1 cellular context compared by ENCODE assay signal in genomic region chr1:206772228-206773002, GRCh38.
TF ChIP-seq lines count a peak whose summit lies in the region.

IL10 (minus strand) TSS chr1:206772494; CDS start chr1:206772435, 59 bp downstream.

TF ChIP-seq in H1, 55 proteins besides CTCF, POLR2A, EP300 and RAD21:
- TF ChIP-seq RXRA (IDR thresholded peaks at IDR 0.05; ENCODE audit: insufficient read depth, low read depth, low read length) (no peak), MAFK (IDR thresholded peaks at IDR 0.05; ENCODE audit: low read depth, low read length) (peak; percentile 71; the same call in 1 of the 2 replicates)
